In the genomic region with DNA sequence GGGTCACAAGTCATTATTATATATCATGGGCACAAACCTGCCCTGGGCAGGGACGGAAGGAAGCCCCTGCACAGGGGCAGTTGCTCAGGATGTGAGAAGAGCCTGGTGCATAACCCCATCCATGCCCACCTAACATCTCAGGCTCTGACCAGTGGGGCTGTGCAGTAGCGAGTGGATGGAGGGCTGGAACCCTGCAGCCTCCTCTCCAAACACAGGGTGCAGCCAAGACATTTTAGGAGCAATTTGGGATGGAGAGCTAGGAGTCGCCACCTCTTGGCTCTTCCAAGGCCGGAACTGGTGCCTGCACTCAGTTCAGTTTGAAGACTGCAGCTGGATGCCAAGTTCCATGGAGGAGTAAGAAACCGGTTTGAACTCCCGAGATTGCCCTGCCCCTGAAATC, we compare ENCODE assay signal across 17 cellular contexts.
"Had no signal": no experiment of that assay in that cellular context is flagged by ENCODE, and none has a peak within 500 bp of the region (broad histone marks: within the 10 kb centered on the region; RNA-seq: fewer than 3 reads in every experiment).

No MANE protein-coding gene starts in this region.

- H3K9me3 ChIP-seq: neutrophil, thyroid gland had no signal

- H3K27ac Mint-ChIP-seq: dendritic cell treated with granulocyte-macrophage colony-stimulating factor and Interleukin-4, amounts not matched to agents 40 ng/mL and 50 ng/mL, for 4 days; stimulated activated effector memory CD8-positive, alpha-beta T cell treated with anti-CD3 and anti-CD28 coated beads, Interleukin-12 subunit alpha, Interleukin-12 subunit beta, amount 100 ng/mL, for 72 hours had no signal

- H3K9me3 Mint-ChIP-seq: dendritic cell treated with granulocyte-macrophage colony-stimulating factor and Interleukin-4, amounts not matched to agents 40 ng/mL and 50 ng/mL, for 4 days; natural killer cell; stimulated activated effector memory CD8-positive, alpha-beta T cell treated with anti-CD3 and anti-CD28 coated beads, Interleukin-12 subunit alpha, Interleukin-12 subunit beta, amount 100 ng/mL, for 72 hours had no signal

- H3K4me3 ChIP-seq: thyroid gland had no signal

- H3K4me1 ChIP-seq: parathyroid adenoma had no signal

- H3K4me3 Mint-ChIP-seq: dendritic cell treated with granulocyte-macrophage colony-stimulating factor and Interleukin-4, amounts not matched to agents 40 ng/mL and 50 ng/mL, for 4 days; stimulated activated effector memory CD8-positive, alpha-beta T cell treated with anti-CD3 and anti-CD28 coated beads, Interleukin-12 subunit alpha, Interleukin-12 subunit beta, amount 100 ng/mL, for 72 hours; T-helper 17 cell had no signal

- DNase-seq: activated CD4-positive, alpha-beta T cell treated with anti-CD3 and anti-CD28 coated beads for 48 hours; activated naive CD4-positive, alpha-beta T cell treated with anti-CD3 and anti-CD28 coated beads, Interleukin-2, amount 50 U/mL, for 16 hours; anterior cingulate cortex; cerebellar nuclear complex; effector memory CD4-positive, alpha-beta T cell; foreskin melanocyte; left ventricle myocardium superior; mesenchymal stem cell; natural killer cell; stimulated activated CD4-positive, alpha-beta T cell treated with anti-CD3 and anti-CD28 coated beads, Interleukin-12 subunit alpha, Interleukin-12 subunit beta, amount 100 ng/mL, for 4 hours; stimulated activated CD4-positive, alpha-beta T cell treated with anti-CD3 and anti-CD28 coated beads, Interleukin-2, amount 100 ng/mL, for 24 hours; T-helper 17 cell; thyroid gland had no signal

- ATAC-seq: left ventricle myocardium superior; natural killer cell; stimulated activated effector memory CD8-positive, alpha-beta T cell treated with anti-CD3 and anti-CD28 coated beads, Interleukin-12 subunit alpha, Interleukin-12 subunit beta, amount 100 ng/mL, for 72 hours; T-helper 17 cell had no signal

- H3K27ac ChIP-seq: neutrophil, parathyroid adenoma, thyroid gland had no signal

- H3K36me3 Mint-ChIP-seq: natural killer cell had no signal

- H3K27me3 Mint-ChIP-seq: T-helper 17 cell had no signal

- H3K27me3 ChIP-seq: thyroid gland had no signal
